8 cellular contexts compared by ENCODE assay signal in genomic region chr1:182446033-182446669, GRCh38. TPM values are rescaled to one million over a fixed set of nuclear protein-coding genes. Genes with fewer than 3 reads are reported as not detected.
A peak's percentile ranks its signal among the peaks of the same experiment; 100 is the strongest.
DNase-seq lines count a peak whose midpoint lies in the region; ATAC-seq and TF ChIP-seq lines count a peak whose summit lies in the region.

No MANE protein-coding gene starts in this region.

- H3K9me3 ChIP-seq in lower lobe of right lung (no peaks in the 10 kb centered on the region), suprapubic skin (no peaks in the 10 kb centered on the region)

- no peak for TF ChIP-seq EP300 in suprapubic skin (IDR thresholded peaks at IDR 0.05)

- H3K27ac ChIP-seq in lower lobe of right lung (no peak overlapping the region), suprapubic skin (no peak overlapping the region)

- H3K36me3 ChIP-seq in lower lobe of right lung (no peaks in the 10 kb centered on the region), suprapubic skin (no peaks in the 10 kb centered on the region)

- WGBS in suprapubic skin, result 1% methylated on average over 3 of the region's 3 CpGs

- H3K4me1 ChIP-seq in lower lobe of right lung, result no peaks in the 10 kb centered on the region
- no peaks in the 10 kb centered on the region for H3K4me1 ChIP-seq in suprapubic skin

- no peaks in the 10 kb centered on the region for H3K27me3 ChIP-seq in lower lobe of right lung (ENCODE audit: low read depth)
- H3K27me3 ChIP-seq in suprapubic skin, result no peaks in the 10 kb centered on the region

- peak; percentile 57 for TF ChIP-seq CTCF in lower lobe of right lung (IDR thresholded peaks at IDR 0.05)
- peak in 1 of 2 donors; percentile 41 for TF ChIP-seq CTCF in suprapubic skin (IDR thresholded peaks at IDR 0.05)

- intact Hi-C loops in lower lobe of right lung (cut with DNase I), result no loop called here

- ATAC-seq in GM18873 (IDR thresholded peaks at IDR 0.05; ENCODE audit: low FRiP score, unreplicated experiment) (peak; percentile 64), lower lobe of right lung (peak; percentile 72 to 74)

- DNase-seq in COR-L47 (lab: John Stamatoyannopoulos, UW) (peak; percentile 13), LHCN-M2 (ENCODE audit: low read depth) (peak; percentile 55), OCI-M1 (lab: John Stamatoyannopoulos, UW) (peak; percentile 88), lower lobe of right lung (no peak), suprapubic skin (ENCODE audit: low spot score in 2 of 2) (no peak), mucosa of gallbladder (ENCODE audit: low spot score) (no peak)
- DNase-seq in central memory CD4-positive, alpha-beta T cell, result peak; percentile 8

- TF ChIP-seq POLR2A in suprapubic skin (IDR thresholded peaks at IDR 0.05), result no peak

- H3K4me3 ChIP-seq in lower lobe of right lung, result no peak overlapping the region
- H3K4me3 ChIP-seq in suprapubic skin, result no peak overlapping the region

RNA-seq across cellular contexts. Expression of gene RGSL1, which starts 3.8 kb away (rescaled TPM):
- not detected in 2 replicates for total RNA-seq in LHCN-M2 (2014; rRNA removed)
- polyA plus RNA-seq in LHCN-M2 (2012), result not detected
- total RNA-seq in lower lobe of right lung, result not detected
- total RNA-seq in suprapubic skin, result not detected
- not detected for total RNA-seq in mucosa of gallbladder

RNA-seq across cellular contexts. Expression of gene TEDDM1, which starts 45.7 kb away (rescaled TPM):
- total RNA-seq in LHCN-M2 (2014; rRNA removed), result not detected in 2 replicates
- 0.02 TPM for polyA plus RNA-seq in LHCN-M2 (2012)
- total RNA-seq in lower lobe of right lung, result not detected
- total RNA-seq in suprapubic skin, result not detected
- total RNA-seq in mucosa of gallbladder, result not detected

RNA-seq across cellular contexts. Expression of gene GLUL, which starts 54.6 kb away (rescaled TPM):
- total RNA-seq in LHCN-M2 (2014; rRNA removed) (314 and 387 TPM in 2 replicates), lower lobe of right lung (1,362 TPM), suprapubic skin (1,000 to 10,000 TPM; 1,347 to 1,926 (median 1,666) TPM), mucosa of gallbladder (356 TPM)
- polyA plus RNA-seq in LHCN-M2 (2012), result 122 TPM

Comparison
In these comparisons a context has a peak if more than half of its experiments do, and no peak if none do; other contexts are left out.
1. DNase-seq: peak in COR-L47 (single experiment), LHCN-M2 (single experiment), OCI-M1 (single experiment) and central memory CD4-positive, alpha-beta T cell (single experiment); none in lower lobe of right lung (single experiment), suprapubic skin (0 of 2) and mucosa of gallbladder (single experiment).